ENCODE assay signal across 8 cellular contexts in the genomic region with DNA sequence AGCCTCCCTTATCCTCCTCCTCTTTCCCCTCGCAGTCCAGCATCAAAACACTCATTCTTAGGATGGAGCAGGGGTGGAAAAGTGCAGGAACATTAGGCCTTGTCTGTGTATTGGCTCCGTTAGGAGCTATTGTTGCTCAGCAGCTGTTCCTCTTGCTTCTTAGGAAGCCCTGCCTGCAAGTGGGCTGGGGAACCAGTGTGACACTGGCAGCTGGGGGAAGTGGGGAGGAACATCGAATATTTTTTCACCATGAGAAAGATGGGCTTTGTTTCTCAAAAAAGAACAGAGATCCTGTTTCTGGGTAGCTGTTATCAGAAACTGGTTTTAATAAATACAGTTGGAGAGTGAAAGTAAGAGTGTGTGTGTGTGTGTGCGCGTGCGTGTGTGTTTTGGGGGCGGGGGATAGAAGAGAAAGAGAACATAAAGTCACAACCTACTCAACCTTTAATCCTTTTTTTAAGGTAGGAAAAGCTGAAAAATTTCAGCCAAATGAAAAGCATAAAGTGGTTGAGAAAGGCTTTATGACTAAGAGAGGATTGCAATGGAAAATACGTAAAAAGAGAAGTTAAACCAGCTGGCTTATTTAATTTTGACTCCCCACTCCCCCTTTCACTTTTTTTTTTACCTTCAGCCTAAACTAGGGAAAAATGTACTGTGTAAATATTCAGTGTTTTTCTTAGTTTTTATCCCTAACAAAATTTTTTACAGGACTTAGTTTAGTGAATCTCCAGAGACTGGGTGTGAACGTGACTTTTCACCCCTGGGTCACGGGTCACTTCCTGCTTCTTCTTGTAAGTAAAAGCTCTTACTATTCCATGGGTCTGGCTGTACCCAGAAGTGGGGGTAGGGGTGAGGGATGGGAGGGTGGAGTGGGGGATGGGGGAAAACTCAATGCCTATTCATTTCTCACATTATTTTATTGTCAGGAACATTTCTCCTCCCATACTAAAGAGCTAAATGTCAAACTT.
DNase-seq lines count a peak whose midpoint lies in the region; ATAC-seq and TF ChIP-seq lines count a peak whose summit lies in the region.

No MANE protein-coding gene starts in this region.

- H3K9me3 Mint-ChIP-seq in activated T-cell treated with anti-CD3 and anti-CD28 coated beads, Interleukin-2, amount 50 U/mL, for 4 hours = peaks cover 11% of the 10 kb centered on the region

- H3K36me3 Mint-ChIP-seq in activated T-cell treated with anti-CD3 and anti-CD28 coated beads, Interleukin-2, amount 50 U/mL, for 4 hours (ENCODE audit: insufficient read depth) = no peaks in the 10 kb centered on the region

- no peaks in the 10 kb centered on the region for H3K27me3 ChIP-seq in gastroesophageal sphincter

- TF ChIP-seq CTCF in NB4 (IDR thresholded peaks at IDR 0.05; ENCODE audit: low read depth, low read length) (no peak), gastroesophageal sphincter (IDR thresholded peaks at IDR 0.05) (no peak)

- H3K36me3 ChIP-seq in gastroesophageal sphincter = no peaks in the 10 kb centered on the region

- 15 to 46% methylated on average over 3 to 9 of the region's 10 CpGs for WGBS in gastroesophageal sphincter (ENCODE audit: low coverage in 1 of 2), 2 donors

- peaks cover 54% of the 10 kb centered on the region for H3K4me1 Mint-ChIP-seq in activated T-cell treated with anti-CD3 and anti-CD28 coated beads, Interleukin-2, amount 50 U/mL, for 4 hours (ENCODE audit: low read depth)

- no peaks in the 10 kb centered on the region for H3K27me3 Mint-ChIP-seq in activated T-cell treated with anti-CD3 and anti-CD28 coated beads, Interleukin-2, amount 50 U/mL, for 4 hours (ENCODE audit: low read depth)

- peak overlapping the region; percentile 19 for H3K4me3 ChIP-seq in NB4 (ENCODE audit: low read depth, low read length)
- H3K4me3 ChIP-seq in gastroesophageal sphincter = peak overlapping the region in 1 of 2 donors; percentile 19

- no peaks in the 10 kb centered on the region for H3K9me3 ChIP-seq in gastroesophageal sphincter

- no peak for TF ChIP-seq POLR2A in NB4 (IDR thresholded peaks at IDR 0.05; ENCODE audit: extremely low read depth, insufficient read length)
- TF ChIP-seq POLR2A in gastroesophageal sphincter (IDR thresholded peaks at IDR 0.05) = no peak

- TF ChIP-seq EP300 in gastroesophageal sphincter (IDR thresholded peaks at IDR 0.05) = no peak

- peak; percentile 61 for DNase-seq in DMS53 (lab: John Stamatoyannopoulos, UW)
- no peak for DNase-seq in DMS53 treated with DMSO at 0.1 percent for 48 hours (lab: John Stamatoyannopoulos, UW; ENCODE audit: unreplicated experiment)
- peak; percentile 79 for DNase-seq in NB4 (ENCODE audit: low read depth)
- DNase-seq in activated T-cell treated with anti-CD3 and anti-CD28 coated beads, Interleukin-2, amount 50 U/mL, for 4 hours = peak; percentile 57
- DNase-seq in pons (ENCODE audit: low spot score) = peak; percentile 79
- DNase-seq in ureter (ENCODE audit: low spot score) = peak; percentile 71
- no peak for DNase-seq in COR-L47 (lab: John Stamatoyannopoulos, UW)

- peak; percentile 56 to 74 for ATAC-seq in activated T-cell treated with anti-CD3 and anti-CD28 coated beads, Interleukin-2, amount 50 U/mL, for 4 hours
- peak; percentile 54 for ATAC-seq in gastroesophageal sphincter

- H3K4me1 ChIP-seq in gastroesophageal sphincter = peaks cover 7 to 50% (median 17%) of the 10 kb centered on the region in 3 donors

- peak overlapping the region; percentile 32 to 80 (median 77) for H3K27ac ChIP-seq in gastroesophageal sphincter

- peak overlapping the region; percentile 78 for H3K4me3 Mint-ChIP-seq in activated T-cell treated with anti-CD3 and anti-CD28 coated beads, Interleukin-2, amount 50 U/mL, for 4 hours

Comparison
In these comparisons a context has a peak if more than half of its experiments do, and no peak if none do; other contexts are left out.
1. DNase-seq: peak in DMS53 (single experiment), NB4 (single experiment), activated T-cell treated with anti-CD3 and anti-CD28 coated beads, Interleukin-2, amount 50 U/mL, for 4 hours (single experiment), pons (single experiment) and ureter (single experiment); none in DMS53 treated with DMSO at 0.1 percent for 48 hours (single experiment) and COR-L47 (single experiment).